7 cellular contexts compared by ENCODE assay signal in the genomic region with DNA sequence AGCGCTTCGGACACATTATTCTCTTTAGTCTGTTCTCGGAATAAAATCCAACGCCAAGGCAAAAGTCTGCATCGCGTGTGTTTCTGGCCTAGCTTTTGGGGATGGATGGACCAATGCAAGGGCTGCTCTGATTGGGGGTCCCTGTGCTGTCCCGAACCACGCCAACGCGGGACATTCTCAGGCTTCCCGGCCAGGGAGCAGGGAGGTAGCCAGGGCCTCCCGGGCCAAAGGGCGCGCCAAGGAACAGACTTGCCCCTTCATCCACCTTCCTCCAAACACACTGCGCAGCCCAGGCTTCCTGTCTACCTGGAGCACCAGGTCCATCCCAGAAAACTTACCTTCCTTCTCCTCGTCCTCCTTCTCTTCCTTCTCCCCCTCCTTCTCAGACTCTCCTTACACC.
"Had no signal": no experiment of that assay in that cellular context is flagged by ENCODE, and none has a peak within 500 bp of the region (broad histone marks: within the 10 kb centered on the region; RNA-seq: fewer than 3 reads in every experiment).

No MANE protein-coding gene starts in this region.

- H3K4me1 ChIP-seq: HAP-1 had no signal

- H3K4me2 ChIP-seq: GM23338 had no signal

- H3K36me3 ChIP-seq: HAP-1 had no signal

- H3K9me3 ChIP-seq: HAP-1 had no signal

- ATAC-seq: GM23338, HCT116 had no signal

- H3K4me3 ChIP-seq: GM23338, HAP-1 had no signal

- H2AFZ ChIP-seq: GM23338 had no signal

- DNase-seq: GOT3, H9, HCEC 1CT, HFFc6 had no signal
